ENCODE assay signal across 9 cellular contexts in the genomic region with DNA sequence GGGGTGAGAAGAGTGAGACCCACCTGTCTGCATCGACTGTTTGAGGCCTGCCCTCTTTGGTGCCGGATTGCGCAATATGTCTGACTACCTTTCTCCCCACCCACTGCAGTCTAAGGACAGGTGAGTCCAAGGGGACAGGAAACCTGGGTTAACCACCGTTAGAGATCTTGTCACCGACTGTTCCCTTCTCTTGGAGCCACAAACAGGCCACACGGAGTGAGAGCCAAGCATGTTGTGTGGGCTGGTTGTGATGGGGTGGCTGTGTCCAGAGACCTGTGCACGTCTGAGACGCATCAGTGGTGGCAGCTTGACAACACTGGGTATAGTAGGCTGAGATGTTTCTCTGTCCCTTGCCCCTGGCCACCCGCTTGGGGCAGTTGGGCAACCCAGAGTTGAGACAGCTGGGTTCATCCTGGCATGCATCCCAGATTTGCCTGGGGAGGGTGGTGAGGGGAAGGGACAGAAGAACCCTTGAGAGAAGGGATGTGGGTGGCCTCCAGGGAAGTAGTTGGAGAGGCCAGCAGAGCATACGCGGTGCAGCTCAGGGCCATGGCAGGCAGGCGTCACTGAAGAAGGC. TPM values are rescaled to one million over a fixed set of nuclear protein-coding genes. Genes with fewer than 3 reads are reported as not detected.
DNase-seq lines count a peak whose midpoint lies in the region; ATAC-seq and TF ChIP-seq lines count a peak whose summit lies in the region.
"Had no signal": no experiment of that assay in that cellular context is flagged by ENCODE, and none has a peak within 500 bp of the region (broad histone marks: within the 10 kb centered on the region; RNA-seq: fewer than 3 reads in every experiment).

No MANE protein-coding gene starts in this region.

- H3K9me3 Mint-ChIP-seq in endodermal cell, result no peaks in the 10 kb centered on the region
- H3K9me3 Mint-ChIP-seq in natural killer cell treated with Interleukin-12 subunit alpha and Interleukin-12 subunit beta and Interleukin-15 and Interleukin-18, amount 100 ng/mL, for 72 hours, result no peaks in the 10 kb centered on the region

- TF ChIP-seq CTCF in endodermal cell (conservative IDR thresholded peaks at IDR 0.05), result no peak

- H3K9me3 ChIP-seq in endodermal cell (ENCODE audit: control insufficient read depth, low read length), result no peaks in the 10 kb centered on the region

- no peak overlapping the region for H3K27ac ChIP-seq in endodermal cell (ENCODE audit: low read depth, low read length)

- H3K4me3 Mint-ChIP-seq in endodermal cell, result no peak overlapping the region
- H3K4me3 Mint-ChIP-seq in natural killer cell treated with Interleukin-12 subunit alpha and Interleukin-12 subunit beta and Interleukin-15 and Interleukin-18, amount 100 ng/mL, for 72 hours, result no peak overlapping the region

- H3K27me3 Mint-ChIP-seq in endodermal cell (ENCODE audit: insufficient read depth), result no peaks in the 10 kb centered on the region
- H3K27me3 Mint-ChIP-seq in natural killer cell treated with Interleukin-12 subunit alpha and Interleukin-12 subunit beta and Interleukin-15 and Interleukin-18, amount 100 ng/mL, for 72 hours, result no peaks in the 10 kb centered on the region

- no peaks in the 10 kb centered on the region for H3K4me1 ChIP-seq in endodermal cell (ENCODE audit: control insufficient read depth, insufficient read depth, low read length)

- in situ Hi-C loops in KBM-7 (cut with MboI; ENCODE audit: low pct_unique_long_range_greater_than_20kb, low sequenced_read_pairs), result no loop called here

- DNase-seq in Ammon's horn (ENCODE audit: low spot score), result peak; percentile 96
- peak; percentile 46 for DNase-seq in NCI-H1105 (lab: John Stamatoyannopoulos, UW)
- DNase-seq in endodermal cell, result peak; percentile 31
- no peak for DNase-seq in natural killer cell treated with Interleukin-12 subunit alpha and Interleukin-12 subunit beta and Interleukin-15 and Interleukin-18, amount 100 ng/mL, for 72 hours (ENCODE audit: low spot score)
- DNase-seq in T-helper 9 cell, result no peak
- DNase-seq in KBM-7, result no peak
- DNase-seq: stimulated activated CD4-positive, alpha-beta T cell treated with anti-CD3 and anti-CD28 coated beads, Interleukin-2, amount 100 ng/mL, for 48 hours had no signal

- H3K4me1 Mint-ChIP-seq in endodermal cell, result no peaks in the 10 kb centered on the region
- peaks cover 40 to 46% of the 10 kb centered on the region in 2 donors for H3K4me1 Mint-ChIP-seq in natural killer cell treated with Interleukin-12 subunit alpha and Interleukin-12 subunit beta and Interleukin-15 and Interleukin-18, amount 100 ng/mL, for 72 hours (ENCODE audit: low read depth in 2 of 2)

- no peak overlapping the region for H3K4me3 ChIP-seq in endodermal cell (ENCODE audit: low read length)

- ATAC-seq in natural killer cell treated with Interleukin-12 subunit alpha and Interleukin-12 subunit beta and Interleukin-15 and Interleukin-18, amount 100 ng/mL, for 72 hours, result no peak
- no peak for ATAC-seq in HG03045 (IDR thresholded peaks at IDR 0.05; ENCODE audit: unreplicated experiment)
- no peak for ATAC-seq in GM19467 (IDR thresholded peaks at IDR 0.05; ENCODE audit: unreplicated experiment)

- no peaks in the 10 kb centered on the region for H3K27me3 ChIP-seq in endodermal cell (ENCODE audit: control insufficient read depth, insufficient read depth, low read length, poor library complexity, severe bottlenecking)

- WGBS in endodermal cell (ENCODE audit: insufficient coverage in 1 of 2, insufficient read length in 1 of 2), 2 experiments, result 81 to 93% methylated on average over 4 to 12 of the region's 12 CpGs

- H3K27ac Mint-ChIP-seq in endodermal cell, result no peak overlapping the region
- peak overlapping the region; percentile 12 to 36 for H3K27ac Mint-ChIP-seq in natural killer cell treated with Interleukin-12 subunit alpha and Interleukin-12 subunit beta and Interleukin-15 and Interleukin-18, amount 100 ng/mL, for 72 hours

- H3K36me3 Mint-ChIP-seq in endodermal cell (ENCODE audit: low read depth), result peaks cover 2% of the 10 kb centered on the region
- H3K36me3 Mint-ChIP-seq in natural killer cell treated with Interleukin-12 subunit alpha and Interleukin-12 subunit beta and Interleukin-15 and Interleukin-18, amount 100 ng/mL, for 72 hours, result no peaks in the 10 kb centered on the region

- no peak overlapping the region for H3K9ac ChIP-seq in endodermal cell (ENCODE audit: extremely low read depth, low read length, poor library complexity, severe bottlenecking)

- no peaks in the 10 kb centered on the region for H3K36me3 ChIP-seq in endodermal cell (ENCODE audit: control insufficient read depth, insufficient read depth, low read length)

RNA-seq across cellular contexts. Expression of a gene that starts 21.4 kb away (rescaled TPM):
- total RNA-seq in endodermal cell, result 100 to 1,000 TPM; 154 to 155 TPM
- polyA plus RNA-seq in endodermal cell (2013, experiment 1 of 2), result 126 TPM
- polyA plus RNA-seq in endodermal cell (2013, experiment 2 of 2), result 112 TPM
- total RNA-seq in natural killer cell treated with Interleukin-12 subunit alpha and Interleukin-12 subunit beta and Interleukin-15 and Interleukin-18, amount 100 ng/mL, for 72 hours, result 100 to 1,000 TPM; 158 to 216 TPM

Comparison
In these comparisons a context has a peak if more than half of its experiments do, and no peak if none do; other contexts are left out.
1. DNase-seq: peak in Ammon's horn (single experiment), NCI-H1105 (single experiment) and endodermal cell (single experiment); none in natural killer cell treated with Interleukin-12 subunit alpha and Interleukin-12 subunit beta and Interleukin-15 and Interleukin-18, amount 100 ng/mL, for 72 hours (single experiment), T-helper 9 cell (single experiment) and KBM-7 (single experiment).